ENCODE assay signal across 8 cellular contexts in the genomic region with DNA sequence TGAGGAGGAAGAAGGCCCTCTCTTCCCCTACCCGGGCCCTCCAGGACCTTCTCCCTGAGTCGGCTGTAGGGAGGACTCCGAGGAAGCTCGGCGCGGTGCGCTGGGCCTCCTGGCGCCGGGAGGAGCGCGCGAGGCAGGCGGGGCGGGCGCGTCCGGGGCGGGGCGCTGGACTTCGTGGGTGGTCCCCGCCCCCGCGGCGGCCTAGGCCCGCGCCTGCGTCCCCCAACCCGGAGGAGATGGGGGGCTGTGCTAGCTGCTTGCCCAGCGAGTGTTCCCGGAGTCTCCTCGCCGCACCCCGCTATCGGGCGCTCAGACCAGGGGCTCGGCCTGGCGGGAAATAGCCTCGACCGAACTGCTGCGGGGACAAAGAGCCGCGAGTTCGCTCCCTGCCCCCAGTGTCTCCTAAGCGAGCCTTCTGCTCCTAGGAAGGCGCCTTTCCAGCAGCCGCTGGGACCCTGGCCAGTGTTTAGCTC. TPM values are rescaled to one million over a fixed set of nuclear protein-coding genes. Genes with fewer than 3 reads are reported as not detected.
DNase-seq lines count a peak whose midpoint lies in the region; ATAC-seq and TF ChIP-seq lines count a peak whose summit lies in the region.

No MANE protein-coding gene starts in this region.

- no peaks in the 10 kb centered on the region for H3K36me3 Mint-ChIP-seq in MCF 10A (ENCODE audit: insufficient read depth, unreplicated experiment)
- H3K36me3 Mint-ChIP-seq in T-helper 1 cell treated with Interleukin-12 subunit alpha and Interleukin-12 subunit beta and Interleukin-4 antibody, amounts not matched to agents 30 μg/mL and 1 μg/mL, for 36 hours (ENCODE audit: low read depth), result no peaks in the 10 kb centered on the region

- H2AFZ ChIP-seq in PC-3 (ENCODE audit: low read length), result no peak overlapping the region

- intact Hi-C loops in breast epithelium (cut with DNase I; ENCODE audit: low total_unique reads), result no loop called here
- intact Hi-C loops in MCF 10A (cut with micrococcal nuclease), result no loop called here
- intact Hi-C loops in dorsolateral prefrontal cortex (cut with DNase I), result no loop called here
- intact Hi-C loops in PC-3 (cut with micrococcal nuclease), result no loop called here

- peak overlapping the region; percentile 38 to 77 (median 55) for H3K4me3 ChIP-seq in breast epithelium
- peak overlapping the region in 58 of 59 donors; percentile 24 to 71 (median 54) for H3K4me3 ChIP-seq in dorsolateral prefrontal cortex
- H3K4me3 ChIP-seq in thoracic aorta, result peak overlapping the region; percentile 80
- no peak overlapping the region for H3K4me3 ChIP-seq in PC-3 (ENCODE audit: low read length)

- ATAC-seq in thoracic aorta (ENCODE audit: insufficient number of reproducible peaks, low FRiP score, low read depth) (peak; percentile 37), PC-3 (no peak)

- no peak for TF ChIP-seq CTCF in breast epithelium (IDR thresholded peaks at IDR 0.05)
- TF ChIP-seq CTCF in MCF 10A (IDR thresholded peaks at IDR 0.05; ENCODE audit: unreplicated experiment), result no peak
- TF ChIP-seq CTCF in dorsolateral prefrontal cortex (IDR thresholded peaks at IDR 0.05 in 54 of 56, conservative IDR thresholded peaks at IDR 0.05 in 2 of 56; ENCODE audit: low read depth in 1 of 56, partially characterized antibody in 56 of 56), result no peak
- TF ChIP-seq CTCF in thoracic aorta (IDR thresholded peaks at IDR 0.05), result no peak
- TF ChIP-seq CTCF in PC-3 (conservative IDR thresholded peaks at IDR 0.05; ENCODE audit: low read depth, low read length), result no peak

- H3K9me2 ChIP-seq in PC-3 (replicated peaks; ENCODE audit: low read length), result no peaks in the 10 kb centered on the region

- H3K4me2 ChIP-seq in PC-3 (ENCODE audit: low read length), result no peak overlapping the region

- no peak overlapping the region for H3K9ac ChIP-seq in PC-3 (ENCODE audit: low read length)

- TF ChIP-seq POLR2A in breast epithelium (IDR thresholded peaks at IDR 0.05), result no peak

- H3K27ac Mint-ChIP-seq in MCF 10A (ENCODE audit: low read depth, unreplicated experiment), result no peak overlapping the region
- H3K27ac Mint-ChIP-seq in T-helper 1 cell treated with Interleukin-12 subunit alpha and Interleukin-12 subunit beta and Interleukin-4 antibody, amounts not matched to agents 30 μg/mL and 1 μg/mL, for 36 hours, result peak overlapping the region; percentile 26

- CTCF ChIA-PET in MCF 10A (lab: Yijun Ruan, JAX) (interaction anchor here (8.0 kb wide), 1 partner anchor 41 kb away, joined by 72 read pairs; no protein-coding TSS in a partner anchor), PC-3 (lab: Charles Lee) (no interaction called here)

- H3K27me3 ChIP-seq in breast epithelium (no peaks in the 10 kb centered on the region), dorsolateral prefrontal cortex (peaks cover 0 to 11% (median 0%) of the 10 kb centered on the region in 45 donors), thoracic aorta (replicated peaks; ENCODE audit: insufficient read depth) (no peaks in the 10 kb centered on the region), PC-3 (ENCODE audit: low read length) (no peaks in the 10 kb centered on the region)

- H3K27ac ChIP-seq in breast epithelium (peak overlapping the region; percentile 8 to 61), dorsolateral prefrontal cortex (peak overlapping the region in 14 of 59 donors; percentile 9 to 83 (median 30)), thoracic aorta (peak overlapping the region; percentile 29 to 35), PC-3 (ENCODE audit: low read length) (no peak overlapping the region)

- no peaks in the 10 kb centered on the region for H4K20me1 ChIP-seq in PC-3 (ENCODE audit: low read length)

- BruUV-seq in MCF 10A (replicated peaks; lab: Mats Ljungman, UMichigan) (no TSS peak), PC-3 (replicated peaks; lab: Mats Ljungman, UMichigan) (no TSS peak)

- H3K9me3 ChIP-seq in breast epithelium (no peaks in the 10 kb centered on the region), thoracic aorta (no peaks in the 10 kb centered on the region), PC-3 (ENCODE audit: low read length) (no peaks in the 10 kb centered on the region)

- DNase-seq in breast epithelium (ENCODE audit: low spot score in 2 of 2), result no peak
- no peak for DNase-seq in MCF 10A (ENCODE audit: unreplicated experiment)
- DNase-seq in dorsolateral prefrontal cortex, result peak in 3 of 10 donors; percentile 25 to 52 (median 43)
- peak; percentile 42 for DNase-seq in midbrain (lab: John Stamatoyannopoulos, UW)
- no peak for DNase-seq in thoracic aorta (ENCODE audit: low spot score)
- no peak for DNase-seq in PC-3
- no peak for DNase-seq in H4 (ENCODE audit: low spot score)

- H3K79me2 ChIP-seq in PC-3 (ENCODE audit: low read length), result no peaks in the 10 kb centered on the region

- no peaks in the 10 kb centered on the region for H3K36me3 ChIP-seq in breast epithelium
- no peaks in the 10 kb centered on the region for H3K36me3 ChIP-seq in thoracic aorta
- no peaks in the 10 kb centered on the region for H3K36me3 ChIP-seq in PC-3 (ENCODE audit: low read depth, low read length)

- no peaks in the 10 kb centered on the region for H3F3A ChIP-seq in PC-3 (ENCODE audit: low read length, unreplicated experiment)

- no peak overlapping the region for H3K4me3 Mint-ChIP-seq in MCF 10A (ENCODE audit: unreplicated experiment)
- H3K4me3 Mint-ChIP-seq in T-helper 1 cell treated with Interleukin-12 subunit alpha and Interleukin-12 subunit beta and Interleukin-4 antibody, amounts not matched to agents 30 μg/mL and 1 μg/mL, for 36 hours, result peak overlapping the region; percentile 74

- H3K4me1 Mint-ChIP-seq in MCF 10A (ENCODE audit: insufficient read depth, unreplicated experiment), result no peaks in the 10 kb centered on the region
- peaks cover 20% of the 10 kb centered on the region for H3K4me1 Mint-ChIP-seq in T-helper 1 cell treated with Interleukin-12 subunit alpha and Interleukin-12 subunit beta and Interleukin-4 antibody, amounts not matched to agents 30 μg/mL and 1 μg/mL, for 36 hours (ENCODE audit: low read depth)

- no peaks in the 10 kb centered on the region for H3K27me3 Mint-ChIP-seq in MCF 10A (ENCODE audit: insufficient read depth, unreplicated experiment)
- peaks cover 25% of the 10 kb centered on the region for H3K27me3 Mint-ChIP-seq in T-helper 1 cell treated with Interleukin-12 subunit alpha and Interleukin-12 subunit beta and Interleukin-4 antibody, amounts not matched to agents 30 μg/mL and 1 μg/mL, for 36 hours (ENCODE audit: low read depth)

- H3K9me3 Mint-ChIP-seq in MCF 10A (ENCODE audit: unreplicated experiment), result no peaks in the 10 kb centered on the region
- no peaks in the 10 kb centered on the region for H3K9me3 Mint-ChIP-seq in T-helper 1 cell treated with Interleukin-12 subunit alpha and Interleukin-12 subunit beta and Interleukin-4 antibody, amounts not matched to agents 30 μg/mL and 1 μg/mL, for 36 hours

- POLR2A ChIA-PET in MCF 10A (lab: Yijun Ruan, JAX) (interaction anchor here (1.3 kb wide), 1 partner anchor 25 kb away, joined by 3 read pairs; no protein-coding TSS in a partner anchor), PC-3 (lab: Charles Lee; ENCODE audit: unreplicated experiment) (no interaction called here)

- no peaks in the 10 kb centered on the region for H3K4me1 ChIP-seq in breast epithelium
- peaks cover 4 to 15% of the 10 kb centered on the region in 2 donors for H3K4me1 ChIP-seq in thoracic aorta (ENCODE audit: control insufficient read depth in 1 of 2, low read depth in 2 of 2)
- H3K4me1 ChIP-seq in PC-3 (ENCODE audit: insufficient read depth, low read length), result no peaks in the 10 kb centered on the region

RNA-seq across cellular contexts. Expression of a gene that starts 19.2 kb away (rescaled TPM):
- total RNA-seq in breast epithelium, result 10 to 100 TPM in 2 of 3 donors, 1 to 10 TPM in 1; 6.2 to 11.8 (median 10.2) TPM
- total RNA-seq in MCF 10A (2022), result not detected in 2 replicates
- 10 to 100 TPM in 22 of 120 experiments, 1 to 10 TPM in 98; 3.3 to 22.0 (median 7.3) TPM for total RNA-seq in dorsolateral prefrontal cortex
- 10 to 100 TPM in 1 of 2 donors, 1 to 10 TPM in 1; 8.7 to 16.4 TPM for total RNA-seq in thoracic aorta
- 15.5 and 15.7 TPM in 2 replicates for total RNA-seq in PC-3 (2014; rRNA removed)
- total RNA-seq in H4 (2014; rRNA removed; shearing (Covaris generic)), result 13.5 and 15.5 TPM in 2 replicates

RNA-seq across cellular contexts. Expression of a gene that starts 24.7 kb away (rescaled TPM):
- total RNA-seq in breast epithelium, result 10 to 100 TPM in 1 of 3 donors, 1 to 10 TPM in 2; 3.9 to 11.4 (median 5.4) TPM
- total RNA-seq in MCF 10A (2022), result 1.7 TPM in 2 replicates
- total RNA-seq in dorsolateral prefrontal cortex, result 10 to 100 TPM; 16.4 to 44.4 (median 27.1) TPM
- total RNA-seq in thoracic aorta, result 10 to 100 TPM in 1 of 2 donors, 1 to 10 TPM in 1; 6.3 to 14.1 TPM
- total RNA-seq in PC-3 (2014; rRNA removed), result 23.7 and 26.4 TPM in 2 replicates
- 9.4 and 11.2 TPM in 2 replicates for total RNA-seq in H4 (2014; rRNA removed; shearing (Covaris generic))

RNA-seq across cellular contexts. Expression of a gene that starts 55.6 kb away (rescaled TPM):
- total RNA-seq in breast epithelium (10 to 100 TPM; 19.0 to 24.7 (median 21.8) TPM), MCF 10A (2022) (12.8 and 16.4 TPM in 2 replicates), dorsolateral prefrontal cortex (100 to 1,000 TPM in 32 of 120 experiments, 10 to 100 TPM in 88; 57.4 to 199 (median 90.1) TPM), thoracic aorta (10 to 100 TPM; 28.3 to 31.4 TPM), PC-3 (2014; rRNA removed) (7.9 and 9.2 TPM in 2 replicates)
- total RNA-seq in H4 (2014; rRNA removed; shearing (Covaris generic)), result 7.4 and 10.1 TPM in 2 replicates
